8 cellular contexts compared by ENCODE assay signal in genomic region chr17:76266244-76266938, GRCh38. TPM values are rescaled to one million over a fixed set of nuclear protein-coding genes. Genes with fewer than 3 reads are reported as not detected.
DNase-seq lines count a peak whose midpoint lies in the region; ATAC-seq and TF ChIP-seq lines count a peak whose summit lies in the region.

No MANE protein-coding gene starts in this region.

- no peak for ATAC-seq in activated T-helper 17 cell treated with anti-CD3 and anti-CD28 coated beads, Interleukin-2, amount 50 U/mL, for 72 hours (replicated peaks)
- ATAC-seq in HG03378 (IDR thresholded peaks at IDR 0.05; ENCODE audit: unreplicated experiment) (no peak), GM21367 (IDR thresholded peaks at IDR 0.05; ENCODE audit: unreplicated experiment) (no peak), HG03097 (IDR thresholded peaks at IDR 0.05; ENCODE audit: low FRiP score, unreplicated experiment) (no peak)

- H3K9me3 Mint-ChIP-seq in activated T-helper 17 cell treated with anti-CD3 and anti-CD28 coated beads, Interleukin-2, amount 50 U/mL, for 72 hours = no peaks in the 10 kb centered on the region

- H3K27ac Mint-ChIP-seq in activated T-helper 17 cell treated with anti-CD3 and anti-CD28 coated beads, Interleukin-2, amount 50 U/mL, for 72 hours = peak overlapping the region; percentile 96

- peaks cover 12% of the 10 kb centered on the region for H4K20me1 ChIP-seq in smooth muscle cell (ENCODE audit: low read depth)

- H3F3A ChIP-seq in smooth muscle cell (ENCODE audit: low read depth) = peaks cover 13% of the 10 kb centered on the region

- POLR2A ChIA-PET in HEK293 (lab: Yijun Ruan, JAX) = interaction anchor here (0.5 to 1.9 kb wide), 4 partner anchors 13 to 851 kb away, joined by 3 to 5 read pairs (median 3); partner anchors contain the start of gene RNF157

- H3K36me3 ChIP-seq in HEK293 (ENCODE audit: control insufficient read depth in 2 of 2, insufficient read depth in 1 of 2, low read length in 2 of 2) = peaks cover 5 to 25% of the 10 kb centered on the region in 2 experiments; a peak in 2 of 3 replicates
- H3K36me3 ChIP-seq in iPS DF 6.9 (ENCODE audit: control insufficient read depth, insufficient read depth, low read length) = no peaks in the 10 kb centered on the region
- no peaks in the 10 kb centered on the region for H3K36me3 ChIP-seq in smooth muscle cell (ENCODE audit: low read depth)

- H2AFZ ChIP-seq in smooth muscle cell (ENCODE audit: low read depth) = no peak overlapping the region

- peaks cover 65% of the 10 kb centered on the region for H3K36me3 Mint-ChIP-seq in activated T-helper 17 cell treated with anti-CD3 and anti-CD28 coated beads, Interleukin-2, amount 50 U/mL, for 72 hours (ENCODE audit: low read depth)

- peak overlapping the region; percentile 96 for H3K4me3 Mint-ChIP-seq in activated T-helper 17 cell treated with anti-CD3 and anti-CD28 coated beads, Interleukin-2, amount 50 U/mL, for 72 hours

- H3K9me3 ChIP-seq in HEK293 (ENCODE audit: control insufficient read depth, insufficient read depth, low read depth, low read length) (no peaks in the 10 kb centered on the region), iPS DF 6.9 (ENCODE audit: control insufficient read depth, insufficient read depth, low read length) (no peaks in the 10 kb centered on the region), smooth muscle cell (replicated peaks; ENCODE audit: low read depth) (no peaks in the 10 kb centered on the region)

- H3K4me1 ChIP-seq in HEK293 (ENCODE audit: control insufficient read depth, insufficient read depth, low read length) (no peaks in the 10 kb centered on the region; the same call in 1 of the 2 replicates), iPS DF 6.9 (ENCODE audit: control insufficient read depth, insufficient read depth, low read length) (peaks cover 8% of the 10 kb centered on the region), smooth muscle cell (ENCODE audit: low read depth) (peaks cover 13% of the 10 kb centered on the region)

- H3K27me3 ChIP-seq in iPS DF 6.9 (ENCODE audit: control insufficient read depth, insufficient read depth, low read length) = no peaks in the 10 kb centered on the region
- no peaks in the 10 kb centered on the region for H3K27me3 ChIP-seq in smooth muscle cell (ENCODE audit: low read depth)

- DNase-seq in AG09309 (ENCODE audit: low read depth) (no peak), iPS DF 6.9 (ENCODE audit: low read depth, low spot score) (no peak), smooth muscle cell (lab: John Stamatoyannopoulos, UW; ENCODE audit: unreplicated experiment) (no peak)

- peak overlapping the region; percentile 94 for H3K4me2 ChIP-seq in smooth muscle cell

- peaks cover 21% of the 10 kb centered on the region for H3K79me2 ChIP-seq in smooth muscle cell (ENCODE audit: low read depth)

- H3K27me3 Mint-ChIP-seq in activated T-helper 17 cell treated with anti-CD3 and anti-CD28 coated beads, Interleukin-2, amount 50 U/mL, for 72 hours = no peaks in the 10 kb centered on the region

- TF ChIP-seq CTCF in AG09309 (IDR thresholded peaks at IDR 0.05; ENCODE audit: control insufficient read depth, insufficient read depth, low read depth, low read length, missing control alignments) (no peak), HEK293 (tag by site-specific recombination; IDR thresholded peaks at IDR 0.05) (no peak), smooth muscle cell (IDR thresholded peaks at IDR 0.05; ENCODE audit: borderline replicate concordance, insufficient read depth, poor library complexity, severe bottlenecking) (no peak)

- peak overlapping the region; percentile 98 for H3K9ac ChIP-seq in smooth muscle cell (ENCODE audit: low read depth)

- H3K4me1 Mint-ChIP-seq in activated T-helper 17 cell treated with anti-CD3 and anti-CD28 coated beads, Interleukin-2, amount 50 U/mL, for 72 hours = peaks cover 25% of the 10 kb centered on the region

- CTCF ChIA-PET in HEK293 (lab: Yijun Ruan, JAX) = interaction anchor here (0.5 to 5.8 kb wide), 8 partner anchors 13 to 256 kb away, joined by 3 to 52 read pairs (median 4); no protein-coding TSS in a partner anchor

- H3K27ac ChIP-seq in HEK293 (ENCODE audit: extremely low read depth, low read depth, low read length) (peak overlapping the region; percentile 81), iPS DF 6.9 (ENCODE audit: low read length) (no peak overlapping the region), smooth muscle cell (ENCODE audit: low read depth) (peak overlapping the region; percentile 89)

- WGBS in iPS DF 6.9 (ENCODE audit: insufficient coverage, insufficient read length) = no CpG with 5 or more reads among the region's 12 CpGs
- WGBS in smooth muscle cell (ENCODE audit: low lambda C conversion rate) = 5% methylated on average over 6 of the region's 12 CpGs

- peak overlapping the region; percentile 75 for H3K4me3 ChIP-seq in AG09309 (ENCODE audit: control insufficient read depth, low read depth, low read length)
- peak overlapping the region; percentile 89 for H3K4me3 ChIP-seq in HEK293 (ENCODE audit: low read depth, low read length)
- H3K4me3 ChIP-seq in iPS DF 6.9 (ENCODE audit: low read length) = peak overlapping the region; percentile 95; the same call in 1 of the 2 replicates
- H3K4me3 ChIP-seq in smooth muscle cell = peak overlapping the region; percentile 95

TF ChIP-seq in HEK293, 187 proteins besides CTCF, POLR2A, EP300 and RAD21 (continues in another document):
- no peak for TF ChIP-seq HOXD13 (CRISPR knock-in tag; IDR thresholded peaks at IDR 0.05; ENCODE audit: borderline replicate concordance)
- no peak for TF ChIP-seq MYNN (tag by site-specific recombination; IDR thresholded peaks at IDR 0.05; ENCODE audit: borderline replicate concordance)
- TF ChIP-seq ZBTB48 (tag by site-specific recombination; IDR thresholded peaks at IDR 0.05) = 0 out of 2 replicates have a peak, but pooled peaks have one; percentile 8
- TF ChIP-seq ZNF350 (tag by site-specific recombination; IDR thresholded peaks at IDR 0.05) = no peak
- TF ChIP-seq GLIS2 (tag by site-specific recombination; IDR thresholded peaks at IDR 0.05) = peak; percentile 43; the same call in 1 of the 2 replicates
- peak; percentile 24; the same call in 1 of the 2 replicates for TF ChIP-seq ZNF335 (tag by site-specific recombination; conservative IDR thresholded peaks at IDR 0.05)
- TF ChIP-seq ZNF398 (tag by site-specific recombination; IDR thresholded peaks at IDR 0.05) = peak; percentile 79
- peak; percentile 7; the same call in 1 of the 2 replicates for TF ChIP-seq ZNF341 (tag by site-specific recombination; IDR thresholded peaks at IDR 0.05; ENCODE audit: low read depth)
- TF ChIP-seq PRDM10 (tag by site-specific recombination; IDR thresholded peaks at IDR 0.05) = peak; percentile 96

RNA-seq across cellular contexts. Expression of gene UBALD2, which starts 1.2 kb away (rescaled TPM):
- 100 to 1,000 TPM; 173 to 187 TPM for total RNA-seq in activated T-helper 17 cell treated with anti-CD3 and anti-CD28 coated beads, Interleukin-2, amount 50 U/mL, for 72 hours
- total RNA-seq in smooth muscle cell = 2.6 and 5.9 TPM in 2 replicates
- polyA plus RNA-seq in smooth muscle cell = 7.0 and 11.0 TPM in 2 replicates

RNA-seq across cellular contexts. Expression of gene RNF157, which starts 26.1 kb away (rescaled TPM):
- 10 to 100 TPM; 15.5 to 17.4 TPM for total RNA-seq in activated T-helper 17 cell treated with anti-CD3 and anti-CD28 coated beads, Interleukin-2, amount 50 U/mL, for 72 hours
- 0.09 and 1.2 TPM in 2 replicates for total RNA-seq in smooth muscle cell
- 0.63 and 1.6 TPM in 2 replicates for polyA plus RNA-seq in smooth muscle cell

RNA-seq across cellular contexts. Expression of gene QRICH2, which starts 41.7 kb away (rescaled TPM):
- 1 to 10 TPM in 1 of 2 donors, under 1 TPM in 1; 0.85 to 2.1 TPM for total RNA-seq in activated T-helper 17 cell treated with anti-CD3 and anti-CD28 coated beads, Interleukin-2, amount 50 U/mL, for 72 hours
- total RNA-seq in smooth muscle cell = 1.2 TPM in 2 replicates
- polyA plus RNA-seq in smooth muscle cell = 1.1 and 1.5 TPM in 2 replicates

Comparison
In these comparisons a context has a peak if more than half of its experiments do, and no peak if none do; other contexts are left out.
1. RNA of gene UBALD2, which starts 1.2 kb away (total RNA-seq): 173 to 187 TPM in activated T-helper 17 cell treated with anti-CD3 and anti-CD28 coated beads, Interleukin-2, amount 50 U/mL, for 72 hours; 2.6 to 5.9 TPM in smooth muscle cell; every median in the first group is over 10 times any median in the second.
2. Peak in every context shown above with its lines, with median percentiles within 50 percentile points of each other: H3K4me3 ChIP-seq.